ENCODE assay signal across 7 cellular contexts in genomic region chr1:193019442-193020026, GRCh38. TPM values are rescaled to one million over a fixed set of nuclear protein-coding genes. Genes with fewer than 3 reads are reported as not detected.
DNase-seq lines count a peak whose midpoint lies in the region; ATAC-seq, FAIRE-seq and TF ChIP-seq lines count a peak whose summit lies in the region.

No MANE protein-coding gene starts in this region.

- H3K9me3 ChIP-seq in left ventricle myocardium inferior (replicated peaks) (no peaks in the 10 kb centered on the region), smooth muscle cell (replicated peaks; ENCODE audit: low read depth) (no peaks in the 10 kb centered on the region)

- H3K9me3 Mint-ChIP-seq in WTC11: no peaks in the 10 kb centered on the region

- no peak overlapping the region for H3K27ac ChIP-seq in left ventricle myocardium inferior (replicated peaks)
- H3K27ac ChIP-seq in smooth muscle cell (ENCODE audit: low read depth): no peak overlapping the region

- H3K4me3 ChIP-seq in left ventricle myocardium inferior (no peak overlapping the region), smooth muscle cell (no peak overlapping the region)

- H3K9ac ChIP-seq in smooth muscle cell (ENCODE audit: low read depth): no peak overlapping the region

- FAIRE-seq in G401.6 (lab: Jason Lieb, UNC): peak; percentile 97

- H3K36me3 Mint-ChIP-seq in WTC11: peaks cover 6% of the 10 kb centered on the region

- H3K27ac Mint-ChIP-seq in WTC11: no peak overlapping the region

- ATAC-seq in WTC11: 0 out of 2 replicates have a peak, but pooled peaks have one; percentile 34

- H3K27me3 Mint-ChIP-seq in WTC11 (ENCODE audit: low read depth): no peaks in the 10 kb centered on the region

- no peak overlapping the region for H2AFZ ChIP-seq in smooth muscle cell (ENCODE audit: low read depth)

- no peak overlapping the region for H3K4me3 Mint-ChIP-seq in WTC11

- CTCF ChIA-PET in WTC11 (lab: Charles Lee): interaction anchor here (0.6 to 2.1 kb wide), 8 partner anchors 22 to 545 kb away, joined by 3 to 16 read pairs (median 4); no protein-coding TSS in a partner anchor

- no peaks in the 10 kb centered on the region for H3K27me3 ChIP-seq in left ventricle myocardium inferior (ENCODE audit: low read depth)
- H3K27me3 ChIP-seq in smooth muscle cell (ENCODE audit: low read depth): no peaks in the 10 kb centered on the region

- TF ChIP-seq CTCF in WTC11 (IDR thresholded peaks at IDR 0.05) (no peak), left ventricle myocardium inferior (IDR thresholded peaks at IDR 0.05; ENCODE audit: borderline replicate concordance) (peak; percentile 66), smooth muscle cell (IDR thresholded peaks at IDR 0.05; ENCODE audit: borderline replicate concordance, insufficient read depth, poor library complexity, severe bottlenecking) (peak; percentile 55)

- no peaks in the 10 kb centered on the region for H4K20me1 ChIP-seq in smooth muscle cell (ENCODE audit: low read depth)

- H3F3A ChIP-seq in smooth muscle cell (ENCODE audit: low read depth): no peaks in the 10 kb centered on the region

- intact Hi-C loops in left ventricle myocardium inferior (cut with micrococcal nuclease): loop anchor here (5.0 to 10.0 kb wide), 3 partner anchors 212 to 547 kb away; partner anchors contain the start of gene RGS2

- H3K4me2 ChIP-seq in smooth muscle cell: no peak overlapping the region

- H3K4me1 Mint-ChIP-seq in WTC11: peaks cover 5% of the 10 kb centered on the region

- no peaks in the 10 kb centered on the region for H3K79me2 ChIP-seq in smooth muscle cell (ENCODE audit: low read depth)

- DNase-seq in H4 (ENCODE audit: low spot score): peak; percentile 55
- peak; percentile 35 for DNase-seq in NCI-H1105 (lab: John Stamatoyannopoulos, UW)
- DNase-seq in WTC11 (ENCODE audit: low spot score): no peak
- DNase-seq in left ventricle myocardium inferior: no peak
- no peak for DNase-seq in smooth muscle cell (lab: John Stamatoyannopoulos, UW; ENCODE audit: unreplicated experiment)
- DNase-seq in effector CD8-positive, alpha-beta T cell (lab: John Stamatoyannopoulos, UW): no peak

- POLR2A ChIA-PET in WTC11 (lab: Charles Lee): no interaction called here

- peaks cover 19% of the 10 kb centered on the region for H3K36me3 ChIP-seq in left ventricle myocardium inferior
- H3K36me3 ChIP-seq in smooth muscle cell (ENCODE audit: low read depth): no peaks in the 10 kb centered on the region

- H3K4me1 ChIP-seq in left ventricle myocardium inferior (peaks cover 3% of the 10 kb centered on the region), smooth muscle cell (ENCODE audit: low read depth) (no peaks in the 10 kb centered on the region)

TF ChIP-seq in WTC11, 78 proteins besides CTCF, POLR2A, EP300 and RAD21:
- TF ChIP-seq PRDM15 (CRISPR knock-in tag; IDR thresholded peaks at IDR 0.05) (no peak), KAT7 (CRISPR knock-in tag; IDR thresholded peaks at IDR 0.05; ENCODE audit: borderline replicate concordance) (no peak)

RNA-seq across cellular contexts. Expression of gene UCHL5, which starts 39.6 kb away (rescaled TPM):
- total RNA-seq in H4 (2014; rRNA removed; shearing (Covaris generic)): 14.1 and 25.6 TPM in 2 replicates
- 31.6 to 41.5 TPM (median 32.8 TPM) in 3 replicates for total RNA-seq in WTC11 (2021)
- total RNA-seq in left ventricle myocardium inferior: 43.0 TPM
- 35.6 and 41.7 TPM in 2 replicates for total RNA-seq in smooth muscle cell
- 22.2 and 23.5 TPM in 2 replicates for polyA plus RNA-seq in smooth muscle cell

RNA-seq across cellular contexts. Expression of gene RO60, which starts 39.9 kb away (rescaled TPM):
- total RNA-seq in H4 (2014; rRNA removed; shearing (Covaris generic)): 31.8 and 49.5 TPM in 2 replicates
- total RNA-seq in WTC11 (2021) (79.9 to 86.4 TPM (median 84.7 TPM) in 3 replicates), left ventricle myocardium inferior (51.8 TPM), smooth muscle cell (124 and 144 TPM in 2 replicates)
- polyA plus RNA-seq in smooth muscle cell: 100 and 114 TPM in 2 replicates

Comparison
In these comparisons a context has a peak if more than half of its experiments do, and no peak if none do; other contexts are left out.
1. DNase-seq: peak in H4 (single experiment) and NCI-H1105 (single experiment); none in WTC11 (single experiment), left ventricle myocardium inferior (single experiment), smooth muscle cell (single experiment) and effector CD8-positive, alpha-beta T cell (single experiment).